In the genomic region with DNA sequence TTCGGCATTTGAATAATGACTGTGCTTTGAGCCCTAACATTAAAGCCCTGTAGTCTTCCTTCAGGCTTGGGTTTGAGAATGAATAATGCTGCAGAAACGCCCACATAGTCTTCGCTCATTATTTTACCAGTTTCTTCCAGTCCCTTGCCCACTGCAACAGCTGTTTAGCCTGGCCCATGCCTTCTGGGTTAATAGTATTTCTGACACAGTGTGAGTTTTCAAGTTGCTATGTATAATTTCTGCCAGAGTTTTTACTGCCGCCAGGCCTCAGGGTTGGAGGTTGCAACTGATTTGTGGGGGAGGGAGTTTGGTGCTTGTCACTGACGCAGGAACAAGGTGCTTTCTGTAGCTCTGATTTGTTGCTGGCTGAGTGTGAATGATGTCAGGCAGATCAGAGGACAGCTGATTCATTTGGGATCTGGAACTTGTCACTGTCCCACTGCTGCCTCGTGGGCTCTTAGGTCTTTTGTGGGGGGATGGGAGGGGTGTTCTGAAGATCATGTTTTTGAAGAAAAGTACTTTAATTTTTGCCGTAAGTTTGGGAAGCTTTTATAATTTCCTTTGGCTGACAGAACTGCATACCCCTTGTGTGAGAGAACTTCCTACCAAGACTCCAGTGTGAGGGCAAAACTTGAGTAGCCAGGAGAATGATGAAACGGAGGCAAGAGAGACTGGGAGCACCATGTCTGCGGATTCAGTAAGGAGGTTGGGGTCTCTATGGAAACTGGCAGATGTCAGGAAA, we compare ENCODE assay signal across 9 cellular contexts.
DNase-seq lines count a peak whose midpoint lies in the region; ATAC-seq and TF ChIP-seq lines count a peak whose summit lies in the region.
"Had no signal": no experiment of that assay in that cellular context is flagged by ENCODE, and none has a peak within 500 bp of the region (broad histone marks: within the 10 kb centered on the region; RNA-seq: fewer than 3 reads in every experiment).

No MANE protein-coding gene starts in this region.

- no peak for TF ChIP-seq POLR2A in gastroesophageal sphincter (IDR thresholded peaks at IDR 0.05)

- ATAC-seq in gastroesophageal sphincter = peak; percentile 97
- no peak for ATAC-seq in GM19452 (IDR thresholded peaks at IDR 0.05; ENCODE audit: unreplicated experiment)

- no peak for TF ChIP-seq CTCF in gastroesophageal sphincter (IDR thresholded peaks at IDR 0.05)

- WGBS in gastroesophageal sphincter (ENCODE audit: low coverage in 1 of 2), 2 donors = 17 to 31% methylated on average over 8 of the region's 9 CpGs

- peak overlapping the region; percentile 82 to 98 (median 85) for H3K27ac ChIP-seq in gastroesophageal sphincter

- peak overlapping the region; percentile 19 to 32 for H3K4me3 ChIP-seq in gastroesophageal sphincter

- peak; percentile 27 for TF ChIP-seq EP300 in gastroesophageal sphincter (IDR thresholded peaks at IDR 0.05)

- DNase-seq in GM04504 (ENCODE audit: low read depth) (peak; percentile 96), RPMI7951 (ENCODE audit: low read depth) (peak; percentile 86), putamen (ENCODE audit: low spot score) (peak; percentile 44), germinal center (ENCODE audit: low spot score) (no peak), A172 (ENCODE audit: low spot score) (no peak), NCI-H226 (no peak)
- DNase-seq: NCI-H1092 treated with DMSO at 0.1 percent for 48 hours had no signal

- no peaks in the 10 kb centered on the region for H3K36me3 ChIP-seq in gastroesophageal sphincter

- H3K9me3 ChIP-seq in gastroesophageal sphincter = no peaks in the 10 kb centered on the region

- peaks cover 12 to 58% (median 22%) of the 10 kb centered on the region in 3 donors for H3K4me1 ChIP-seq in gastroesophageal sphincter

- no peaks in the 10 kb centered on the region for H3K27me3 ChIP-seq in gastroesophageal sphincter

Comparison
In these comparisons a context has a peak if more than half of its experiments do, and no peak if none do; other contexts are left out.
1. DNase-seq: peak in GM04504 (single experiment), RPMI7951 (single experiment) and putamen (single experiment); none in germinal center (single experiment), A172 (single experiment) and NCI-H226 (single experiment).